Comparison of ENCODE assay signal across 8 cellular contexts in genomic region chr12:64181504-64182291, GRCh38. TPM values are rescaled to one million over a fixed set of nuclear protein-coding genes. Genes with fewer than 3 reads are reported as not detected.
DNase-seq lines count a peak whose midpoint lies in the region; ATAC-seq and TF ChIP-seq lines count a peak whose summit lies in the region.

No MANE protein-coding gene starts in this region.

- DNase-seq in activated T-cell treated with anti-CD3 and anti-CD28 coated beads, Interleukin-2, amount 50 U/mL, for 72 hours, result no peak
- no peak for DNase-seq in activated T-cell treated with anti-CD3 and anti-CD28 coated beads, Interleukin-2, amount 50 U/mL, for 24 hours
- peak; percentile 97 for DNase-seq in NCI-H226
- peak; percentile 67 for DNase-seq in cerebellar cortex (ENCODE audit: low spot score)
- DNase-seq in type B pancreatic cell (ENCODE audit: extremely low spot score, unreplicated experiment), result no peak
- DNase-seq in naive thymus-derived CD4-positive, alpha-beta T cell, result no peak

- peak; percentile 51 to 78 for ATAC-seq in activated T-cell treated with anti-CD3 and anti-CD28 coated beads, Interleukin-2, amount 50 U/mL, for 72 hours (replicated peaks in 1 of 2)
- no peak for ATAC-seq in HG03175 (IDR thresholded peaks at IDR 0.05; ENCODE audit: unreplicated experiment)
- no peak for ATAC-seq in naive thymus-derived CD4-positive, alpha-beta T cell

- no peaks in the 10 kb centered on the region for H3K36me3 Mint-ChIP-seq in activated T-cell treated with anti-CD3 and anti-CD28 coated beads, Interleukin-2, amount 50 U/mL, for 72 hours (ENCODE audit: insufficient read depth in 2 of 2)
- H3K36me3 Mint-ChIP-seq in activated T-cell treated with anti-CD3 and anti-CD28 coated beads, Interleukin-2, amount 50 U/mL, for 24 hours (ENCODE audit: low read depth), result peaks cover 4% of the 10 kb centered on the region
- no peaks in the 10 kb centered on the region for H3K36me3 Mint-ChIP-seq in type B pancreatic cell
- peaks cover 0 to 28% (median 20%) of the 10 kb centered on the region in 5 donors for H3K36me3 Mint-ChIP-seq in naive thymus-derived CD4-positive, alpha-beta T cell

- CTCF ChIA-PET in naive thymus-derived CD4-positive, alpha-beta T cell (lab: Charles Lee), result no interaction called here

- TF ChIP-seq CTCF in liver (IDR thresholded peaks at IDR 0.05; ENCODE audit: low read depth, low read length, missing input control) (peak; percentile 62), type B pancreatic cell (conservative IDR thresholded peaks at IDR 0.05) (peak; percentile 70)

- no peaks in the 10 kb centered on the region for H3K9me3 ChIP-seq in liver (ENCODE audit: control insufficient read depth in 4 of 4, low read length in 3 of 4)
- H3K9me3 ChIP-seq in naive thymus-derived CD4-positive, alpha-beta T cell (ENCODE audit: control insufficient read depth in 2 of 3, low read length in 3 of 3), result no peaks in the 10 kb centered on the region

- H3K9me3 Mint-ChIP-seq in activated T-cell treated with anti-CD3 and anti-CD28 coated beads, Interleukin-2, amount 50 U/mL, for 72 hours, result no peaks in the 10 kb centered on the region
- no peaks in the 10 kb centered on the region for H3K9me3 Mint-ChIP-seq in activated T-cell treated with anti-CD3 and anti-CD28 coated beads, Interleukin-2, amount 50 U/mL, for 24 hours
- H3K9me3 Mint-ChIP-seq in type B pancreatic cell, result no peaks in the 10 kb centered on the region
- peaks cover 0 to 2% (median 0%) of the 10 kb centered on the region in 11 donors for H3K9me3 Mint-ChIP-seq in naive thymus-derived CD4-positive, alpha-beta T cell

- POLR2A ChIA-PET in naive thymus-derived CD4-positive, alpha-beta T cell (lab: Charles Lee), result no interaction called here

- peaks cover 0 to 10% (median 0%) of the 10 kb centered on the region in 4 donors for H3K4me1 ChIP-seq in liver (ENCODE audit: control insufficient read depth in 4 of 4, insufficient read depth in 4 of 4, low read length in 3 of 4)
- H3K4me1 ChIP-seq in naive thymus-derived CD4-positive, alpha-beta T cell (ENCODE audit: control insufficient read depth in 2 of 2, insufficient read depth in 2 of 2, low read length in 2 of 2), result no peaks in the 10 kb centered on the region

- no peaks in the 10 kb centered on the region for H3K36me3 ChIP-seq in liver (ENCODE audit: control insufficient read depth in 4 of 4, insufficient read depth in 3 of 4, low read depth in 1 of 4, low read length in 3 of 4)
- H3K36me3 ChIP-seq in naive thymus-derived CD4-positive, alpha-beta T cell (ENCODE audit: control insufficient read depth in 2 of 3, insufficient read depth in 3 of 3, low read length in 3 of 3), result no peaks in the 10 kb centered on the region

- no peak overlapping the region for H3K4me3 Mint-ChIP-seq in activated T-cell treated with anti-CD3 and anti-CD28 coated beads, Interleukin-2, amount 50 U/mL, for 72 hours
- H3K4me3 Mint-ChIP-seq in activated T-cell treated with anti-CD3 and anti-CD28 coated beads, Interleukin-2, amount 50 U/mL, for 24 hours, result no peak overlapping the region
- H3K4me3 Mint-ChIP-seq in type B pancreatic cell, result no peak overlapping the region
- H3K4me3 Mint-ChIP-seq in naive thymus-derived CD4-positive, alpha-beta T cell, result no peak overlapping the region

- H3K4me1 Mint-ChIP-seq in activated T-cell treated with anti-CD3 and anti-CD28 coated beads, Interleukin-2, amount 50 U/mL, for 72 hours (ENCODE audit: low read depth), result peaks cover under 1% of the 10 kb centered on the region
- H3K4me1 Mint-ChIP-seq in activated T-cell treated with anti-CD3 and anti-CD28 coated beads, Interleukin-2, amount 50 U/mL, for 24 hours (ENCODE audit: low read depth), result peaks cover under 1% of the 10 kb centered on the region
- peaks cover 7% of the 10 kb centered on the region for H3K4me1 Mint-ChIP-seq in type B pancreatic cell (ENCODE audit: unreplicated experiment)
- H3K4me1 Mint-ChIP-seq in naive thymus-derived CD4-positive, alpha-beta T cell, result no peaks in the 10 kb centered on the region

- TF ChIP-seq RAD21 in liver (IDR thresholded peaks at IDR 0.05), result peak; percentile 88 to 89

- intact Hi-C loops in naive thymus-derived CD4-positive, alpha-beta T cell (cut with micrococcal nuclease), result no loop called here

- no peaks in the 10 kb centered on the region for H3K27me3 ChIP-seq in liver (ENCODE audit: control insufficient read depth in 4 of 4, insufficient read depth in 4 of 4, low read length in 3 of 4)
- H3K27me3 ChIP-seq in naive thymus-derived CD4-positive, alpha-beta T cell (ENCODE audit: control insufficient read depth in 2 of 2, insufficient read depth in 2 of 2, low read length in 2 of 2), result no peaks in the 10 kb centered on the region

- H3K4me3 ChIP-seq in liver (ENCODE audit: low read depth in 1 of 3, low read length in 3 of 3), result no peak overlapping the region
- no peak overlapping the region for H3K4me3 ChIP-seq in naive thymus-derived CD4-positive, alpha-beta T cell (ENCODE audit: low read length)

- no peak overlapping the region for H3K9ac ChIP-seq in liver (ENCODE audit: low read depth in 1 of 2, low read length in 2 of 2)

- H3K27ac Mint-ChIP-seq in activated T-cell treated with anti-CD3 and anti-CD28 coated beads, Interleukin-2, amount 50 U/mL, for 72 hours, result no peak overlapping the region
- H3K27ac Mint-ChIP-seq in activated T-cell treated with anti-CD3 and anti-CD28 coated beads, Interleukin-2, amount 50 U/mL, for 24 hours, result no peak overlapping the region
- no peak overlapping the region for H3K27ac Mint-ChIP-seq in type B pancreatic cell
- H3K27ac Mint-ChIP-seq in naive thymus-derived CD4-positive, alpha-beta T cell, result no peak overlapping the region

- peak overlapping the region in 1 of 2 donors; percentile 27 for H3K27ac ChIP-seq in liver (ENCODE audit: low read depth in 1 of 2, low read length in 2 of 2)
- no peak overlapping the region for H3K27ac ChIP-seq in naive thymus-derived CD4-positive, alpha-beta T cell (ENCODE audit: low read depth, low read length)

- no peaks in the 10 kb centered on the region for H3K27me3 Mint-ChIP-seq in activated T-cell treated with anti-CD3 and anti-CD28 coated beads, Interleukin-2, amount 50 U/mL, for 72 hours (ENCODE audit: low read depth)
- H3K27me3 Mint-ChIP-seq in activated T-cell treated with anti-CD3 and anti-CD28 coated beads, Interleukin-2, amount 50 U/mL, for 24 hours, result no peaks in the 10 kb centered on the region
- peaks cover 7% of the 10 kb centered on the region for H3K27me3 Mint-ChIP-seq in type B pancreatic cell
- peaks cover 0 to 3% (median 0%) of the 10 kb centered on the region in 5 donors for H3K27me3 Mint-ChIP-seq in naive thymus-derived CD4-positive, alpha-beta T cell

- 46% methylated on average over 3 of the region's 3 CpGs for WGBS in liver

TF ChIP-seq in liver, 16 proteins besides CTCF, POLR2A, EP300 and RAD21 (continues in another document):
- TF ChIP-seq TAF1 (conservative IDR thresholded peaks at IDR 0.05) (no peak), RXRA (IDR thresholded peaks at IDR 0.05) (peak; percentile 27 to 30), EGR1 (IDR thresholded peaks at IDR 0.05; ENCODE audit: low read depth in 2 of 2) (no peak), JUND (IDR thresholded peaks at IDR 0.05) (peak in 1 of 2 donors; percentile 13), NR2F2 (IDR thresholded peaks at IDR 0.05) (peak; percentile 53), SP1 (IDR thresholded peaks at IDR 0.05) (no peak), GABPA (IDR thresholded peaks at IDR 0.05 in 1 of 2, conservative IDR thresholded peaks at IDR 0.05 in 1 of 2) (no peak), YY1 (IDR thresholded peaks at IDR 0.05) (peak; percentile 27), HNF4G (IDR thresholded peaks at IDR 0.05) (no peak), FOXA1 (IDR thresholded peaks at IDR 0.05) (no peak), HNF4A (conservative IDR thresholded peaks at IDR 0.05) (no peak)
- TF ChIP-seq, protein P1, sequence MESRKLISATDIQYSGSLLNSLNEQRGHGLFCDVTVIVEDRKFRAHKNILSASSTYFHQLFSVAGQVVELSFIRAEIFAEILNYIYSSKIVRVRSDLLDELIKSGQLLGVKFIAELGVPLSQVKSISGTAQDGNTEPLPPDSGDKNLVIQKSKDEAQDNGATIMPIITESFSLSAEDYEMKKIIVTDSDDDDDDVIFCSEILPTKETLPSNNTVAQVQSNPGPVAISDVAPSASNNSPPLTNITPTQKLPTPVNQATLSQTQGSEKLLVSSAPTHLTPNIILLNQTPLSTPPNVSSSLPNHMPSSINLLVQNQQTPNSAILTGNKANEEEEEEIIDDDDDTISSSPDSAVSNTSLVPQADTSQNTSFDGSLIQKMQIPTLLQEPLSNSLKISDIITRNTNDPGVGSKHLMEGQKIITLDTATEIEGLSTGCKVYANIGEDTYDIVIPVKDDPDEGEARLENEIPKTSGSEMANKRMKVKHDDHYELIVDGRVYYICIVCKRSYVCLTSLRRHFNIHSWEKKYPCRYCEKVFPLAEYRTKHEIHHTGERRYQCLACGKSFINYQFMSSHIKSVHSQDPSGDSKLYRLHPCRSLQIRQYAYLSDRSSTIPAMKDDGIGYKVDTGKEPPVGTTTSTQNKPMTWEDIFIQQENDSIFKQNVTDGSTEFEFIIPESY (IDR thresholded peaks at IDR 0.05), result no peak
- TF ChIP-seq, protein P2, sequence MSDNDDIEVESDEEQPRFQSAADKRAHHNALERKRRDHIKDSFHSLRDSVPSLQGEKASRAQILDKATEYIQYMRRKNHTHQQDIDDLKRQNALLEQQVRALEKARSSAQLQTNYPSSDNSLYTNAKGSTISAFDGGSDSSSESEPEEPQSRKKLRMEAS (IDR thresholded peaks at IDR 0.05), result no peak
- TF ChIP-seq, protein P3, sequence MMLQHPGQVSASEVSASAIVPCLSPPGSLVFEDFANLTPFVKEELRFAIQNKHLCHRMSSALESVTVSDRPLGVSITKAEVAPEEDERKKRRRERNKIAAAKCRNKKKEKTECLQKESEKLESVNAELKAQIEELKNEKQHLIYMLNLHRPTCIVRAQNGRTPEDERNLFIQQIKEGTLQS (IDR thresholded peaks at IDR 0.05), result no peak

RNA-seq across cellular contexts. Expression of gene KICS2, which starts 40.4 kb away (rescaled TPM):
- total RNA-seq in activated T-cell treated with anti-CD3 and anti-CD28 coated beads, Interleukin-2, amount 50 U/mL, for 72 hours, result 10 to 100 TPM; 11.6 to 17.1 TPM
- total RNA-seq in liver (10 to 100 TPM in 1 of 2 donors, 1 to 10 TPM in 1; 4.1 to 10.7 TPM), type B pancreatic cell (ENCODE audit: low replicate concordance) (6.0 and 7.1 TPM in 2 replicates)
- 1 to 10 TPM; 3.4 to 6.5 TPM for polyA plus RNA-seq in liver
- total RNA-seq in naive thymus-derived CD4-positive, alpha-beta T cell, result 10 to 100 TPM; 11.7 to 26.9 (median 19.5) TPM
- 10 to 100 TPM; 11.3 to 12.4 TPM for polyA plus RNA-seq in naive thymus-derived CD4-positive, alpha-beta T cell

Comparison
In these comparisons a context has a peak if more than half of its experiments do, and no peak if none do; other contexts are left out.
1. ATAC-seq: peak in activated T-cell treated with anti-CD3 and anti-CD28 coated beads, Interleukin-2, amount 50 U/mL, for 72 hours (2 of 2); none in HG03175 (single experiment) and naive thymus-derived CD4-positive, alpha-beta T cell (single experiment).
2. DNase-seq: peak in NCI-H226 (single experiment) and cerebellar cortex (single experiment); none in activated T-cell treated with anti-CD3 and anti-CD28 coated beads, Interleukin-2, amount 50 U/mL, for 72 hours (0 of 2), activated T-cell treated with anti-CD3 and anti-CD28 coated beads, Interleukin-2, amount 50 U/mL, for 24 hours (single experiment), type B pancreatic cell (single experiment) and naive thymus-derived CD4-positive, alpha-beta T cell (0 of 9).